In the genomic region with DNA sequence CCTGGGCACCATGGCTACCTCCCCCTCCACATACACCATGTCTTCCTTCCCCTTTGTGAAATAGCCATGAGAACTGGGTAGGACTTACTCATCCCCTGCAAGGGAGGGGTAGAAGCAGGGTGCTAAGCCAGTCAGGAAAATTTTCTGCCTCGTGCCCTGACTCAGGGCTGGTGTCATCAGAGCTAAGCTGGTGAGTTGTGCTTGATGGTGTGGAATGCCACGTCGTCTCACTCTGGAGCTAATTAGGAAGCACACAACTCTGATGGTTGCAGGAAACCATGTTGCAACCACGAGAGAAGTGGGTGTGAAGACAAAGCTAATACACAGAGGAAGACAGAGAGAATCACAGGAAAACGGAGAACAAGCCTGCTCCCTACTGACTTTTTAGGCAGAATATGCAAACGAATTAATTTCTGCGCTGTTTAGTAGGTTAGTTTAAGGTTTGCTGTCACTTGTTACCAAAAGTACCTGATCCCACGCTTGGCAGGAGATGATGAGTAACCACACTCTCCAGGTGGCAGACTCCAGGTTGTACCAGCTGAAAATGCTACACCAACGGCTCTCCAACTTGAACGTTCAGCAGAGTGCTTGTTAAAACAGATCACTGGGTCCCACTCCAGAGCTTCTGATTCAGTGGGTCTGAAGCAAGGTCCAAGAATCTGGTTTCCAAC, we compare ENCODE assay signal across 8 cellular contexts. TPM values are rescaled to one million over a fixed set of nuclear protein-coding genes. Genes with fewer than 3 reads are reported as not detected.
DNase-seq lines count a peak whose midpoint lies in the region; ATAC-seq and TF ChIP-seq lines count a peak whose summit lies in the region.

No MANE protein-coding gene starts in this region.

- H3K9me3 ChIP-seq in fibroblast of lung (ENCODE audit: control insufficient read depth, insufficient read depth, low read depth, low read length), result no peaks in the 10 kb centered on the region

- H3K79me2 ChIP-seq in fibroblast of lung (ENCODE audit: control insufficient read depth, insufficient read depth, low read length), result no peaks in the 10 kb centered on the region

- no peaks in the 10 kb centered on the region for H3K27me3 ChIP-seq in fibroblast of lung (ENCODE audit: control insufficient read depth, insufficient read depth, low read length)

- DNase-seq in HFF-Myc (ENCODE audit: extremely low read depth, low read depth), result peak; percentile 32
- peak; percentile 75 for DNase-seq in activated CD4-positive, alpha-beta T cell treated with anti-CD3 and anti-CD28 coated beads for 48 hours
- peak; percentile 64 to 96 for DNase-seq in fibroblast of lung (ENCODE audit: low read depth in 2 of 2)
- no peak for DNase-seq in SK-N-DZ (ENCODE audit: low spot score)

- H3K4me3 ChIP-seq in HFF-Myc (replicated peaks; ENCODE audit: low read depth, low read length), result no peak overlapping the region
- H3K4me3 ChIP-seq in fibroblast of lung (replicated peaks in 1 of 4; ENCODE audit: control extremely low read depth in 1 of 4, insufficient read depth in 1 of 4, low read depth in 3 of 4, low read length in 4 of 4), result no peak overlapping the region
- no peak overlapping the region for H3K4me3 ChIP-seq in skin epidermis

- H3K36me3 ChIP-seq in fibroblast of lung (ENCODE audit: control insufficient read depth, insufficient read depth, low read length), result no peaks in the 10 kb centered on the region

- H3K4me1 ChIP-seq in fibroblast of lung (ENCODE audit: control insufficient read depth, extremely low read depth, insufficient read depth, low read length), result no peaks in the 10 kb centered on the region

- no peak overlapping the region for H2AFZ ChIP-seq in fibroblast of lung (ENCODE audit: low read length)

- H3K27ac ChIP-seq in fibroblast of lung (ENCODE audit: insufficient read depth, low read length), result peak overlapping the region; percentile 48
- H3K27ac ChIP-seq in skin epidermis, result peak overlapping the region in 17 of 21 experiments; percentile 15 to 86 (median 63)

- ATAC-seq in HG03095 (IDR thresholded peaks at IDR 0.05; ENCODE audit: unreplicated experiment) (no peak), HG02623 (IDR thresholded peaks at IDR 0.05; ENCODE audit: unreplicated experiment) (no peak), GM21447 (IDR thresholded peaks at IDR 0.05; ENCODE audit: unreplicated experiment) (no peak)

- no peaks in the 10 kb centered on the region for H4K20me1 ChIP-seq in fibroblast of lung (ENCODE audit: control insufficient read depth, extremely low read depth, insufficient read depth, low read length)

- H3K9ac ChIP-seq in fibroblast of lung (ENCODE audit: insufficient read depth, low read length), result no peak overlapping the region

- no peak overlapping the region for H3K4me2 ChIP-seq in fibroblast of lung (ENCODE audit: extremely low read depth, insufficient read depth, low read length)

- TF ChIP-seq CTCF in HFF-Myc (IDR thresholded peaks at IDR 0.05; ENCODE audit: low read depth, low read length, missing control alignments), result no peak
- no peak for TF ChIP-seq CTCF in fibroblast of lung (conservative IDR thresholded peaks at IDR 0.05 in 1 of 2, IDR thresholded peaks at IDR 0.05 in 1 of 2; ENCODE audit: low read depth in 1 of 2, low read length in 2 of 2)

RNA-seq across cellular contexts. Expression of gene STK10, which starts 54.5 kb away (rescaled TPM):
- 8.5 and 16.0 TPM in 2 replicates for total RNA-seq in fibroblast of lung
- 8.9 and 11.5 TPM in 2 replicates for polyA plus RNA-seq in fibroblast of lung
- polyA plus RNA-seq in fibroblast of lung (2012), result 16.6 and 18.1 TPM in 2 replicates
- 31.8 and 36.2 TPM in 2 replicates for polyA minus RNA-seq in fibroblast of lung (ENCODE audit: low replicate concordance)
- polyA plus RNA-seq in SK-N-DZ (2014; cell fraction: cytosol; rRNA removed), result 4.7 and 5.9 TPM in 2 replicates
- polyA plus RNA-seq in SK-N-DZ (2014; cell fraction: nucleus; rRNA removed), result 9.0 and 16.4 TPM in 2 replicates
